In the genomic region with DNA sequence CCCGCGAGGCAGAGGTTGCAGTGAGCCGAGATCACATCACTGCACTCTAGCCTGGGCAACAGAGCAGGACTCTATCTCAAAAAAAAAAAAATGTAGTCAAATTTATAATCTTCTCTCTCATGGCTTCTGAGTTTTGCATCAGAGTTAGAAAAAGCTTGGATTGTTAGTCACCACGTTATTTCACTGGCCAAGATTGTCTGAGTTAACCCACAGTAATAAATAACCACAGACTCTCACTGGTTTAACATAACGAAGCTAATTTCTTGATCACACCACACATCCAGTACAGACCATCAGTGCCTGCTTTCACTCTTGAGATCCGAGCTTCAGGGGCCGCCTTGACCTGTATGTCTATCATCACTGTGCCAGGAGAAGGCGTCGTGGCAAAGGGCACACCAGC, we compare ENCODE assay signal across 28 cellular contexts.
DNase-seq lines count a peak whose midpoint lies in the region; ATAC-seq, FAIRE-seq and TF ChIP-seq lines count a peak whose summit lies in the region.
"Had no signal": no experiment of that assay in that cellular context is flagged by ENCODE, and none has a peak within 500 bp of the region (broad histone marks: within the 10 kb centered on the region; RNA-seq: fewer than 3 reads in every experiment).

No MANE protein-coding gene starts in this region.

- intact Hi-C loops in IMR-90 (cut with micrococcal nuclease) = no loop called here
- intact Hi-C loops in endothelial cell of umbilical vein (cut with micrococcal nuclease) = no loop called here

- peak overlapping the region; percentile 81 for H3K4ac ChIP-seq in IMR-90 (ENCODE audit: low read depth, low read length)

- no peak overlapping the region for H3K9ac ChIP-seq in IMR-90 (ENCODE audit: low read depth, low read length)
- no peak overlapping the region for H3K9ac ChIP-seq in endothelial cell of umbilical vein (replicated peaks; ENCODE audit: extremely low read depth, insufficient read depth, low read length)
- H3K9ac ChIP-seq: neural progenitor cell had no signal

- no peak overlapping the region for H3K4me3 ChIP-seq in AG10803 (ENCODE audit: low read length)
- H3K4me3 ChIP-seq in IMR-90 (ENCODE audit: insufficient read depth, low read depth, low read length) = no peak overlapping the region
- H3K4me3 ChIP-seq in endothelial cell of umbilical vein (replicated peaks in 1 of 3; ENCODE audit: insufficient read depth in 1 of 3, low read depth in 1 of 3, low read length in 3 of 3) = no peak overlapping the region
- H3K4me3 ChIP-seq: heart right ventricle, neural progenitor cell, right lobe of liver, SJCRH30, suprapubic skin had no signal

- H3K4me1 Mint-ChIP-seq in nephron progenitor cell = peaks cover 18% of the 10 kb centered on the region
- no peaks in the 10 kb centered on the region for H3K4me1 Mint-ChIP-seq in activated CD4-positive, alpha-beta T cell treated with anti-CD3 and anti-CD28 coated beads, Interleukin-2, amount 10 ng/mL, durations not matched to agents 7 days and 5 days
- H3K4me1 Mint-ChIP-seq: activated naive CD4-positive, alpha-beta T cell treated with anti-CD3 and anti-CD28 coated beads, Interleukin-2, amount 10 ng/mL, durations not matched to agents 7 days and 5 days; CD4-positive, CD25-positive, alpha-beta regulatory T cell; stimulated activated memory B cell treated with anti-CD40 and anti-IgM and Interleukin-4, amounts not matched to agents 10 μg/mL and 1 μg/mL and 100 μg/mL, for 72 hours had no signal

- peak overlapping the region; percentile 70 for H3K4me2 ChIP-seq in IMR-90 (ENCODE audit: low read depth, low read length)
- H3K4me2 ChIP-seq in endothelial cell of umbilical vein (ENCODE audit: insufficient read depth, low read length) = no peak overlapping the region
- H3K4me2 ChIP-seq: neural progenitor cell had no signal

- H4K8ac ChIP-seq in IMR-90 (ENCODE audit: low read depth in 2 of 2, low read length in 2 of 2) = peak overlapping the region in 1 of 2 experiments; percentile 62; a peak in 2 of 4 replicates

- no peaks in the 10 kb centered on the region for H3K36me3 Mint-ChIP-seq in nephron progenitor cell (ENCODE audit: low read depth)
- no peaks in the 10 kb centered on the region for H3K36me3 Mint-ChIP-seq in activated CD4-positive, alpha-beta T cell treated with anti-CD3 and anti-CD28 coated beads, Interleukin-2, amount 10 ng/mL, durations not matched to agents 7 days and 5 days (ENCODE audit: low read depth)
- H3K36me3 Mint-ChIP-seq: activated CD4-positive, alpha-beta memory T cell treated with anti-CD3 and anti-CD28 coated beads for 36 hours; activated naive CD4-positive, alpha-beta T cell treated with anti-CD3 and anti-CD28 coated beads, Interleukin-2, amount 10 ng/mL, durations not matched to agents 7 days and 5 days; CD4-positive, CD25-positive, alpha-beta regulatory T cell; neural progenitor cell; stimulated activated memory B cell treated with anti-CD40 and anti-IgM and Interleukin-4, amounts not matched to agents 10 μg/mL and 1 μg/mL and 100 μg/mL, for 72 hours had no signal

- H3K27ac Mint-ChIP-seq in nephron progenitor cell = peak overlapping the region; percentile 58
- H3K27ac Mint-ChIP-seq in activated CD4-positive, alpha-beta T cell treated with anti-CD3 and anti-CD28 coated beads, Interleukin-2, amount 10 ng/mL, durations not matched to agents 7 days and 5 days = no peak overlapping the region
- H3K27ac Mint-ChIP-seq: activated CD4-positive, alpha-beta memory T cell treated with anti-CD3 and anti-CD28 coated beads for 36 hours; activated naive CD4-positive, alpha-beta T cell treated with anti-CD3 and anti-CD28 coated beads, Interleukin-2, amount 10 ng/mL, durations not matched to agents 7 days and 5 days; CD4-positive, CD25-positive, alpha-beta regulatory T cell; neural progenitor cell; stimulated activated memory B cell treated with anti-CD40 and anti-IgM and Interleukin-4, amounts not matched to agents 10 μg/mL and 1 μg/mL and 100 μg/mL, for 72 hours had no signal

- peak overlapping the region; percentile 55; the same call in 1 of the 2 replicates for H3K23ac ChIP-seq in IMR-90 (ENCODE audit: low read depth, low read length)

- TF ChIP-seq RAD21 in IMR-90 (IDR thresholded peaks at IDR 0.05; ENCODE audit: low read length) = no peak

- H4K91ac ChIP-seq in IMR-90 (ENCODE audit: insufficient read depth, low read depth, low read length) = peak overlapping the region; percentile 72

- CTCF ChIA-PET in IMR-90 (lab: Yijun Ruan, JAX) (interaction anchor here (0.6 kb wide), 1 partner anchor 10 kb away, joined by 9 read pairs; no protein-coding TSS in a partner anchor), endothelial cell of umbilical vein (lab: Charles Lee) (no interaction called here)
- CTCF ChIA-PET in activated CD4-positive, alpha-beta T cell treated with anti-CD3 and anti-CD28 coated beads, Interleukin-2, amount 10 ng/mL, durations not matched to agents 7 days and 5 days (lab: Charles Lee) = no interaction called here

- no peaks in the 10 kb centered on the region for H3K9me3 Mint-ChIP-seq in nephron progenitor cell
- H3K9me3 Mint-ChIP-seq in activated CD4-positive, alpha-beta T cell treated with anti-CD3 and anti-CD28 coated beads, Interleukin-2, amount 10 ng/mL, durations not matched to agents 7 days and 5 days = no peaks in the 10 kb centered on the region
- H3K9me3 Mint-ChIP-seq: activated CD4-positive, alpha-beta memory T cell treated with anti-CD3 and anti-CD28 coated beads for 36 hours; activated naive CD4-positive, alpha-beta T cell treated with anti-CD3 and anti-CD28 coated beads, Interleukin-2, amount 10 ng/mL, durations not matched to agents 7 days and 5 days; neural progenitor cell; stimulated activated memory B cell treated with anti-CD40 and anti-IgM and Interleukin-4, amounts not matched to agents 10 μg/mL and 1 μg/mL and 100 μg/mL, for 72 hours had no signal

- H3K9me1 ChIP-seq in IMR-90 (ENCODE audit: insufficient read depth, low read length) = peaks cover 13% of the 10 kb centered on the region
- no peaks in the 10 kb centered on the region for H3K9me1 ChIP-seq in endothelial cell of umbilical vein (replicated peaks; ENCODE audit: control insufficient read depth, extremely low read depth, insufficient read depth, low read length)

- peak overlapping the region; percentile 46 for H2AFZ ChIP-seq in IMR-90 (replicated peaks; ENCODE audit: low read length, poor library complexity)
- H2AFZ ChIP-seq in endothelial cell of umbilical vein (ENCODE audit: low read depth, low read length) = no peak overlapping the region
- H2AFZ ChIP-seq: neural progenitor cell had no signal

- peak overlapping the region; percentile 49; the same call in 1 of the 2 replicates for H3K14ac ChIP-seq in IMR-90 (replicated peaks; ENCODE audit: low read depth, low read length)

- H3K27me3 ChIP-seq in IMR-90 (ENCODE audit: control insufficient read depth, insufficient read depth, low read length) (no peaks in the 10 kb centered on the region), endothelial cell of umbilical vein (ENCODE audit: control insufficient read depth in 2 of 2, insufficient read depth in 2 of 2, low read length in 2 of 2) (no peaks in the 10 kb centered on the region)
- H3K27me3 ChIP-seq: heart right ventricle, neural progenitor cell, right lobe of liver, SJCRH30, suprapubic skin had no signal

- dilution Hi-C loops in IMR-90 (cut with HindIII; ENCODE audit: low sequenced_read_pairs, unreplicated experiment) (no loop called here), endothelial cell of umbilical vein (cut with MboI; ENCODE audit: extremely low pct_ligation_motif_present, low sequenced_read_pairs) (no loop called here)

- H3K9me3 ChIP-seq in IMR-90 (ENCODE audit: control insufficient read depth, insufficient read depth, low read length) (no peaks in the 10 kb centered on the region), endothelial cell of umbilical vein (replicated peaks; ENCODE audit: control insufficient read depth, insufficient read depth, low read length) (no peaks in the 10 kb centered on the region)
- H3K9me3 ChIP-seq: heart right ventricle, right lobe of liver, SJCRH30, suprapubic skin had no signal

- no peak overlapping the region for H3K4me3 Mint-ChIP-seq in nephron progenitor cell
- H3K4me3 Mint-ChIP-seq in activated CD4-positive, alpha-beta T cell treated with anti-CD3 and anti-CD28 coated beads, Interleukin-2, amount 10 ng/mL, durations not matched to agents 7 days and 5 days = no peak overlapping the region
- H3K4me3 Mint-ChIP-seq: activated CD4-positive, alpha-beta memory T cell treated with anti-CD3 and anti-CD28 coated beads for 36 hours; activated naive CD4-positive, alpha-beta T cell treated with anti-CD3 and anti-CD28 coated beads, Interleukin-2, amount 10 ng/mL, durations not matched to agents 7 days and 5 days; CD4-positive, CD25-positive, alpha-beta regulatory T cell; neural progenitor cell; stimulated activated memory B cell treated with anti-CD40 and anti-IgM and Interleukin-4, amounts not matched to agents 10 μg/mL and 1 μg/mL and 100 μg/mL, for 72 hours had no signal

- no peak for TF ChIP-seq POLR2A in IMR-90 (IDR thresholded peaks at IDR 0.05; ENCODE audit: low read depth, low read length)
- no peak for TF ChIP-seq POLR2A in endothelial cell of umbilical vein (IDR thresholded peaks at IDR 0.05; ENCODE audit: low read depth, low read length)

- POLR2A ChIA-PET in IMR-90 (lab: Charles Lee; ENCODE audit: unreplicated experiment) = no interaction called here
- POLR2A ChIA-PET in endothelial cell of umbilical vein (lab: Charles Lee) = no interaction called here
- POLR2A ChIA-PET in activated CD4-positive, alpha-beta T cell treated with anti-CD3 and anti-CD28 coated beads, Interleukin-2, amount 10 ng/mL, durations not matched to agents 7 days and 5 days (lab: Charles Lee) = no interaction called here

- TF ChIP-seq CTCF in AG10803 (conservative IDR thresholded peaks at IDR 0.05; ENCODE audit: low read length) (no peak), IMR-90 (conservative IDR thresholded peaks at IDR 0.05; ENCODE audit: low read depth, low read length) (no peak), endothelial cell of umbilical vein (IDR thresholded peaks at IDR 0.05; ENCODE audit: extremely low read depth in 1 of 2, insufficient read depth in 1 of 2, low read depth in 1 of 2, low read length in 2 of 2) (no peak), nephron progenitor cell (IDR thresholded peaks at IDR 0.05) (no peak)

- H2AK5ac ChIP-seq in IMR-90 (ENCODE audit: low read depth, low read length) = peak overlapping the region; percentile 93

- H3K4me1 ChIP-seq in IMR-90 (ENCODE audit: control insufficient read depth, insufficient read depth, low read length) (peaks cover 18% of the 10 kb centered on the region), endothelial cell of umbilical vein (ENCODE audit: control insufficient read depth, extremely low read depth, insufficient read depth, low read length) (no peaks in the 10 kb centered on the region)
- H3K4me1 ChIP-seq: heart right ventricle, right lobe of liver, SJCRH30, suprapubic skin had no signal

- H3K79me1 ChIP-seq in IMR-90 (ENCODE audit: low read depth in 1 of 2, low read length in 2 of 2) = peaks cover 0 to 3% of the 10 kb centered on the region in 2 experiments; a peak in 1 of 4 replicates

- peak overlapping the region; percentile 85; the same call in 1 of the 3 replicates for H2BK15ac ChIP-seq in IMR-90 (ENCODE audit: low read depth, low read length)

- H3K36me3 ChIP-seq in IMR-90 (ENCODE audit: control insufficient read depth, insufficient read depth, low read length) (no peaks in the 10 kb centered on the region), endothelial cell of umbilical vein (ENCODE audit: control insufficient read depth in 2 of 2, extremely low read depth in 1 of 2, insufficient read depth in 2 of 2, low read length in 2 of 2) (no peaks in the 10 kb centered on the region)
- H3K36me3 ChIP-seq: heart right ventricle, neural progenitor cell, right lobe of liver, SJCRH30, suprapubic skin had no signal

- H2BK120ac ChIP-seq in IMR-90 (ENCODE audit: low read depth, low read length) = peak overlapping the region; percentile 80

- peak overlapping the region; percentile 63 for H4K5ac ChIP-seq in IMR-90 (ENCODE audit: low read depth, low read length)

- 0% methylated on average over 1 of the region's 9 CpGs; no CpG with 5 or more reads in 1 of the 2 experiments for WGBS in IMR-90 (ENCODE audit: extremely low coverage in 2 of 2, insufficient read length in 1 of 2), 2 experiments

- H3K27ac ChIP-seq in IMR-90 (ENCODE audit: insufficient read depth, low read length) = peak overlapping the region; percentile 77; the same call in 1 of the 2 replicates
- no peak overlapping the region for H3K27ac ChIP-seq in endothelial cell of umbilical vein (ENCODE audit: insufficient read depth, low read depth, low read length)
- H3K27ac ChIP-seq: heart right ventricle, neural progenitor cell, right lobe of liver, SJCRH30, suprapubic skin had no signal

- ATAC-seq in IMR-90 (ENCODE audit: low read depth) (peak; percentile 69), GM19455 (IDR thresholded peaks at IDR 0.05; ENCODE audit: unreplicated experiment) (no peak)
- ATAC-seq: activated CD4-positive, CD25-positive, alpha-beta regulatory T cell treated with anti-CD3 and anti-CD28 coated beads, Interleukin-2, amount 50 U/mL, for 24 hours; heart right ventricle; right lobe of liver; stimulated activated memory B cell treated with anti-CD40 and anti-IgM and Interleukin-4, amounts not matched to agents 10 μg/mL and 1 μg/mL and 100 μg/mL, for 72 hours had no signal

- peak overlapping the region; percentile 78 for H2BK20ac ChIP-seq in IMR-90 (ENCODE audit: low read depth, low read length)

- no TSS peak for BruUV-seq in IMR-90 (replicated peaks; lab: Mats Ljungman, UMichigan)
- BruUV-seq in endothelial cell of umbilical vein (replicated peaks; lab: Mats Ljungman, UMichigan) = no TSS peak

- no peak overlapping the region for H2AK9ac ChIP-seq in IMR-90 (replicated peaks; ENCODE audit: low read depth, low read length, poor library complexity)

- no peak overlapping the region for H3K56ac ChIP-seq in IMR-90 (ENCODE audit: extremely low read depth, insufficient read depth, low read length)

- no peaks in the 10 kb centered on the region for H3K79me2 ChIP-seq in endothelial cell of umbilical vein (ENCODE audit: control insufficient read depth, insufficient read depth, low read length)

- DNase-seq in AG10803 (ENCODE audit: low read depth) (peak; percentile 88), IMR-90 (peak; percentile 83), endothelial cell of umbilical vein (ENCODE audit: low read depth, low spot score) (no peak), nephron progenitor cell (no peak), foreskin melanocyte (no peak), NAMALWA (ENCODE audit: low spot score) (no peak)
- no peak for DNase-seq in activated CD4-positive, alpha-beta T cell treated with anti-CD3 and anti-CD28 coated beads, Interleukin-2, amount 10 ng/mL, durations not matched to agents 7 days and 5 days
- DNase-seq: activated CD4-positive, alpha-beta memory T cell treated with anti-CD3 and anti-CD28 coated beads for 36 hours; activated CD8-positive, alpha-beta memory T cell treated with anti-CD3 and anti-CD28 coated beads, Interleukin-2, amount 50 U/mL, for 4 hours; activated naive CD4-positive, alpha-beta T cell treated with anti-CD3 and anti-CD28 coated beads, Interleukin-2, amount 10 ng/mL, durations not matched to agents 7 days and 5 days; amygdala; caudate nucleus; CD4-positive, CD25-positive, alpha-beta regulatory T cell; heart right ventricle; NCI-H1105 treated with DMSO at 0.1 percent for 48 hours; NCI-H2081 treated with DMSO at 0.1 percent for 48 hours; NCI-H345; posterior cingulate gyrus; right lobe of liver; SJCRH30; stimulated activated CD4-positive, alpha-beta T cell treated with anti-CD3 and anti-CD28 coated beads, Interleukin-4, amount 100 ng/mL, for 4 hours had no signal

- H3K18ac ChIP-seq in IMR-90 (ENCODE audit: low read depth, low read length) = peak overlapping the region; percentile 88

- in situ Hi-C loops in IMR-90 (cut with MboI; ENCODE audit: low sequenced_read_pairs) = no loop called here

- peaks cover 3% of the 10 kb centered on the region for H3K27me3 Mint-ChIP-seq in nephron progenitor cell (ENCODE audit: low read depth, poor library complexity)
- H3K27me3 Mint-ChIP-seq in activated CD4-positive, alpha-beta T cell treated with anti-CD3 and anti-CD28 coated beads, Interleukin-2, amount 10 ng/mL, durations not matched to agents 7 days and 5 days = peaks cover 9% of the 10 kb centered on the region
- H3K27me3 Mint-ChIP-seq: stimulated activated memory B cell treated with anti-CD40 and anti-IgM and Interleukin-4, amounts not matched to agents 10 μg/mL and 1 μg/mL and 100 μg/mL, for 72 hours had no signal

- H2BK5ac ChIP-seq in IMR-90 (ENCODE audit: low read depth, low read length, poor library complexity, severe bottlenecking) = peak overlapping the region; percentile 74

- peaks cover 5% of the 10 kb centered on the region; the same call in 1 of the 2 replicates for H4K20me1 ChIP-seq in IMR-90 (ENCODE audit: insufficient read depth, low read length)
- no peaks in the 10 kb centered on the region for H4K20me1 ChIP-seq in endothelial cell of umbilical vein (replicated peaks; ENCODE audit: control insufficient read depth, extremely low read depth, insufficient read depth, low read length)

- FAIRE-seq in endothelial cell of umbilical vein (lab: Jason Lieb, UNC) = peak; percentile 64
- FAIRE-seq: D721Med, RCC 7860 had no signal

Comparison
In these comparisons a context has a peak if more than half of its experiments do, and no peak if none do; other contexts are left out.
1. DNase-seq: peak in AG10803 (single experiment) and IMR-90 (single experiment); none in endothelial cell of umbilical vein (single experiment), nephron progenitor cell (single experiment), foreskin melanocyte (single experiment), NAMALWA (single experiment) and activated CD4-positive, alpha-beta T cell treated with anti-CD3 and anti-CD28 coated beads, Interleukin-2, amount 10 ng/mL, durations not matched to agents 7 days and 5 days (single experiment).